In genomic region chr6:17600527-17601388, GRCh38 we compare ENCODE assay signal across 8 cellular contexts. TPM values are rescaled to one million over a fixed set of nuclear protein-coding genes. Genes with fewer than 3 reads are reported as not detected.
DNase-seq lines count a peak whose midpoint lies in the region; ATAC-seq and TF ChIP-seq lines count a peak whose summit lies in the region.

No MANE protein-coding gene starts in this region.

- peak; percentile 0 for TF ChIP-seq CTCF in GM13976 (IDR thresholded peaks at IDR 0.05; ENCODE audit: borderline replicate concordance, control extremely low read depth, extremely low read depth, insufficient read depth, missing control alignments)
- TF ChIP-seq CTCF in HCT116 (IDR thresholded peaks at IDR 0.05 in 2 of 3, conservative IDR thresholded peaks at IDR 0.05 in 1 of 3; ENCODE audit: borderline replicate concordance in 1 of 3, insufficient read depth in 1 of 3, low read depth in 2 of 3, low read length in 2 of 3) = no peak
- no peak for TF ChIP-seq CTCF in coronary artery (IDR thresholded peaks at IDR 0.05)
- TF ChIP-seq CTCF in lower leg skin (IDR thresholded peaks at IDR 0.05) = no peak

- ATAC-seq in HCT116 = peak; percentile 56

- CTCF ChIA-PET in HCT116 (lab: Charles Lee) = interaction anchor here (1.2 kb wide), 1 partner anchor 15 kb away, joined by 3 read pairs; no protein-coding TSS in a partner anchor

- H3K27me3 ChIP-seq in HCT116 (ENCODE audit: insufficient read depth, low read length) (no peaks in the 10 kb centered on the region), MG63 (no peaks in the 10 kb centered on the region)

- H3K36me3 ChIP-seq in HCT116 (ENCODE audit: control insufficient read depth in 1 of 2, insufficient read depth in 2 of 2, low read length in 2 of 2) (peaks cover 0 to 2% of the 10 kb centered on the region in 2 experiments; a peak in 2 of 4 replicates), MG63 (no peaks in the 10 kb centered on the region)

- no peaks in the 10 kb centered on the region for H4K20me1 ChIP-seq in HCT116 (ENCODE audit: insufficient read depth)

- 0 out of 2 replicates have a peak, but pooled peaks cover 9% of the 10 kb centered on the region for H3K79me2 ChIP-seq in HCT116 (ENCODE audit: insufficient read depth, low read length)

- H3K9ac ChIP-seq in HCT116 (ENCODE audit: low read length) = peak overlapping the region; percentile 78

- no peaks in the 10 kb centered on the region for H3K27me3 Mint-ChIP-seq in activated CD4-positive, alpha-beta T cell treated with anti-CD3 and anti-CD28 coated beads, Interleukin-2, amount 10 ng/mL, durations not matched to agents 24 days and 14 days

- no peak overlapping the region for H2AFZ ChIP-seq in HCT116 (ENCODE audit: low read depth, low read length, poor library complexity, severe bottlenecking)

- peak overlapping the region; percentile 72 for H3K27ac Mint-ChIP-seq in activated CD4-positive, alpha-beta T cell treated with anti-CD3 and anti-CD28 coated beads, Interleukin-2, amount 10 ng/mL, durations not matched to agents 24 days and 14 days

- no peaks in the 10 kb centered on the region for H3K9me3 Mint-ChIP-seq in activated CD4-positive, alpha-beta T cell treated with anti-CD3 and anti-CD28 coated beads, Interleukin-2, amount 10 ng/mL, durations not matched to agents 24 days and 14 days

- BruUV-seq in HCT116 (replicated peaks; lab: Mats Ljungman, UMichigan) = no TSS peak

- POLR2A ChIA-PET in HCT116 (lab: Charles Lee) = interaction anchor here (0.9 to 1.8 kb wide), 5 partner anchors 9 to 664 kb away, joined by 3 to 13 read pairs (median 3); partner anchors contain the start of gene DEK

- peaks cover 30% of the 10 kb centered on the region for H3K4me1 Mint-ChIP-seq in activated CD4-positive, alpha-beta T cell treated with anti-CD3 and anti-CD28 coated beads, Interleukin-2, amount 10 ng/mL, durations not matched to agents 24 days and 14 days

- H3K9me2 ChIP-seq in HCT116 (ENCODE audit: insufficient read depth) = no peaks in the 10 kb centered on the region

- H3K4me3 Mint-ChIP-seq in activated CD4-positive, alpha-beta T cell treated with anti-CD3 and anti-CD28 coated beads, Interleukin-2, amount 10 ng/mL, durations not matched to agents 24 days and 14 days = peak overlapping the region; percentile 90

- TF ChIP-seq RAD21 in HCT116 (IDR thresholded peaks at IDR 0.05; ENCODE audit: low read depth) = 0 out of 2 replicates have a peak, but pooled peaks have one; percentile 4

- 0 to 3% methylated on average over 23 to 46 of the region's 77 CpGs for WGBS in lower leg skin, 2 donors

- H3K36me3 Mint-ChIP-seq in activated CD4-positive, alpha-beta T cell treated with anti-CD3 and anti-CD28 coated beads, Interleukin-2, amount 10 ng/mL, durations not matched to agents 24 days and 14 days (ENCODE audit: low read depth) = peaks cover 18% of the 10 kb centered on the region

- H3K9me3 ChIP-seq in HCT116 (ENCODE audit: control insufficient read depth in 1 of 2, insufficient read depth in 1 of 2, low read depth in 1 of 2, low read length in 2 of 2) (no peaks in the 10 kb centered on the region), MG63 (no peaks in the 10 kb centered on the region)

- H3K4me1 ChIP-seq in HCT116 (ENCODE audit: control insufficient read depth in 1 of 2, insufficient read depth in 2 of 2, low read length in 2 of 2) = peaks cover 3 to 26% of the 10 kb centered on the region in 2 experiments; a peak in 2 of 4 replicates

- no peak for TF ChIP-seq POLR2A in HCT116 (IDR thresholded peaks at IDR 0.05; ENCODE audit: borderline replicate concordance, extremely low read depth, insufficient read depth, insufficient read length)
- TF ChIP-seq POLR2A in lower leg skin (IDR thresholded peaks at IDR 0.05) = no peak

- H3K4me2 ChIP-seq in HCT116 (ENCODE audit: low read length) = peak overlapping the region; percentile 91

- DNase-seq in GM13976 (ENCODE audit: low spot score) (peak; percentile 63), HCT116 (ENCODE audit: low read depth, low spot score) (no peak), MG63 (peak; percentile 32), coronary artery (ENCODE audit: low spot score) (peak; percentile 77), lower leg skin (ENCODE audit: low spot score in 2 of 2) (peak; percentile 29 to 92), kidney glomerular epithelial cell (lab: John Stamatoyannopoulos, UW) (no peak)
- peak; percentile 83 for DNase-seq in activated CD4-positive, alpha-beta T cell treated with anti-CD3 and anti-CD28 coated beads, Interleukin-2, amount 10 ng/mL, durations not matched to agents 24 days and 14 days
- DNase-seq in stimulated activated CD8-positive, alpha-beta memory T cell treated with anti-CD3 and anti-CD28 coated beads, Interleukin-12 subunit alpha, Interleukin-12 subunit beta, amount 100 ng/mL, for 4 hours (ENCODE audit: low read depth) = peak; percentile 25

- H3K27ac ChIP-seq in HCT116 (ENCODE audit: low read depth, low read length) (peak overlapping the region; percentile 64), coronary artery (peak overlapping the region; percentile 89 to 96)

- intact Hi-C loops in HCT116 (cut with micrococcal nuclease) (no loop called here), lower leg skin (cut with DNase I; ENCODE audit: low total_unique reads) (no loop called here)
- intact Hi-C loops in activated CD4-positive, alpha-beta T cell treated with anti-CD3 and anti-CD28 coated beads, Interleukin-2, amount 10 ng/mL, durations not matched to agents 24 days and 14 days (cut with micrococcal nuclease) = loop anchor here (1.0 to 2.0 kb wide), 2 partner anchors 106 to 554 kb away; partner anchors contain the start of genes KDM1B, NUP153 and TPMT

- H3K4me3 ChIP-seq in HCT116 (replicated peaks in 1 of 2; ENCODE audit: low read depth in 1 of 2, low read length in 2 of 2) (peak overlapping the region; percentile 66 to 79), MG63 (peak overlapping the region; percentile 64), coronary artery (peak overlapping the region; percentile 94), lower leg skin (ENCODE audit: low read depth, poor library complexity, severe bottlenecking) (peak overlapping the region; percentile 95)

- in situ Hi-C loops in GM13976 (cut with MboI; ENCODE audit: low sequenced_read_pairs, unreplicated experiment) = no loop called here

- RAD21 ChIA-PET in HCT116 (lab: Charles Lee; ENCODE audit: low non-redundant PET in 1 of 2, low total read pairs in 2 of 2, uncharacterized antibody in 2 of 2, unreplicated experiment in 2 of 2) = interaction anchor here in 1 of 2 experiments (1.2 kb wide), 1 partner anchor 12 kb away, joined by 3 read pairs; no protein-coding TSS in a partner anchor

TF ChIP-seq in HCT116, 20 proteins besides CTCF, POLR2A, EP300 and RAD21:
- TF ChIP-seq ZFX (IDR thresholded peaks at IDR 0.05) = peak; percentile 89
- TF ChIP-seq EGR1 (IDR thresholded peaks at IDR 0.05; ENCODE audit: low read depth) = peak; percentile 90
- TF ChIP-seq TCF7L2 (IDR thresholded peaks at IDR 0.05; ENCODE audit: borderline replicate concordance, extremely low read depth, insufficient read depth, insufficient read length) = no peak
- TF ChIP-seq ZNF274 (IDR thresholded peaks at IDR 0.05; ENCODE audit: low read depth, low read length) = no peak
- peak; percentile 27; the same call in 1 of the 2 replicates for TF ChIP-seq SIN3A (IDR thresholded peaks at IDR 0.05; ENCODE audit: low read depth)

RNA-seq across cellular contexts. Expression of gene FAM8A1, which starts 0.7 kb away (rescaled TPM):
- total RNA-seq in HCT116 (2021; ENCODE audit: unreplicated experiment) (13.4 TPM), lower leg skin (10 to 100 TPM; 32.9 to 42.0 (median 34.6) TPM)
- 3.7 and 4.8 TPM in 2 replicates for polyA plus RNA-seq in HCT116 (2012)
- 4.8 and 12.9 TPM in 2 replicates for total RNA-seq in MG63 (2014; rRNA removed; shearing (Covaris generic); ENCODE audit: low replicate concordance)
- total RNA-seq in activated CD4-positive, alpha-beta T cell treated with anti-CD3 and anti-CD28 coated beads, Interleukin-2, amount 10 ng/mL, durations not matched to agents 24 days and 14 days = 3.7 and 4.0 TPM in 2 replicates

Comparison
In these comparisons a context has a peak if more than half of its experiments do, and no peak if none do; other contexts are left out.
1. DNase-seq: peak in GM13976 (single experiment), MG63 (single experiment), activated CD4-positive, alpha-beta T cell treated with anti-CD3 and anti-CD28 coated beads, Interleukin-2, amount 10 ng/mL, durations not matched to agents 24 days and 14 days (single experiment), coronary artery (single experiment), lower leg skin (2 of 2) and stimulated activated CD8-positive, alpha-beta memory T cell treated with anti-CD3 and anti-CD28 coated beads, Interleukin-12 subunit alpha, Interleukin-12 subunit beta, amount 100 ng/mL, for 4 hours (single experiment); none in HCT116 (single experiment) and kidney glomerular epithelial cell (single experiment).
2. Peak in every context shown above with its lines, with median percentiles within 50 percentile points of each other: H3K4me3 ChIP-seq.